In genomic region chr20:57618091-57618765, GRCh38 we compare ENCODE assay signal across 8 cellular contexts. TPM values are rescaled to one million over a fixed set of nuclear protein-coding genes. Genes with fewer than 3 reads are reported as not detected.
DNase-seq lines count a peak whose midpoint lies in the region; TF ChIP-seq lines count a peak whose summit lies in the region.
"Had no signal": no experiment of that assay in that cellular context is flagged by ENCODE, and none has a peak within 500 bp of the region (broad histone marks: within the 10 kb centered on the region; RNA-seq: fewer than 3 reads in every experiment).

No MANE protein-coding gene starts in this region.

- H3K4me3 Mint-ChIP-seq in activated naive CD8-positive, alpha-beta T cell treated with anti-CD3 and anti-CD28 coated beads for 36 hours = peak overlapping the region; percentile 70

- H3K4me3 ChIP-seq in GM12864 (ENCODE audit: low read depth, low read length) = peak overlapping the region; percentile 61
- peak overlapping the region; percentile 65 to 71 for H3K4me3 ChIP-seq in neutrophil (ENCODE audit: low read depth in 1 of 2, low read length in 1 of 2)

- H3K27ac Mint-ChIP-seq in activated naive CD8-positive, alpha-beta T cell treated with anti-CD3 and anti-CD28 coated beads for 36 hours = peak overlapping the region; percentile 93

- H3K36me3 Mint-ChIP-seq in activated naive CD8-positive, alpha-beta T cell treated with anti-CD3 and anti-CD28 coated beads for 36 hours = no peaks in the 10 kb centered on the region

- H3K4me1 ChIP-seq in neutrophil (ENCODE audit: control insufficient read depth in 1 of 2, insufficient read depth in 1 of 2, low read depth in 1 of 2, low read length in 1 of 2) = peaks cover 44 to 52% of the 10 kb centered on the region in 2 experiments

- peak overlapping the region; percentile 95 for H3K27ac ChIP-seq in neutrophil

- peaks cover 54% of the 10 kb centered on the region for H3K4me1 Mint-ChIP-seq in activated naive CD8-positive, alpha-beta T cell treated with anti-CD3 and anti-CD28 coated beads for 36 hours

- H3K27me3 ChIP-seq in neutrophil = peaks cover 7% of the 10 kb centered on the region

- TF ChIP-seq CTCF in GM12864 (IDR thresholded peaks at IDR 0.05; ENCODE audit: low read depth, low read length, missing control alignments) = no peak
- TF ChIP-seq CTCF in neutrophil (IDR thresholded peaks at IDR 0.05) = no peak

- H3K27me3 Mint-ChIP-seq in activated naive CD8-positive, alpha-beta T cell treated with anti-CD3 and anti-CD28 coated beads for 36 hours = no peaks in the 10 kb centered on the region

- no peaks in the 10 kb centered on the region for H3K9me3 Mint-ChIP-seq in activated naive CD8-positive, alpha-beta T cell treated with anti-CD3 and anti-CD28 coated beads for 36 hours

- no peaks in the 10 kb centered on the region for H3K9me3 ChIP-seq in neutrophil

- H3K36me3 ChIP-seq in neutrophil = peaks cover 43% of the 10 kb centered on the region

- DNase-seq in GM12864 (ENCODE audit: low read depth) = no peak
- peak; percentile 60 for DNase-seq in NCI-H146 (lab: John Stamatoyannopoulos, UW)
- peak; percentile 57 for DNase-seq in activated naive CD8-positive, alpha-beta T cell treated with anti-CD3 and anti-CD28 coated beads for 36 hours
- no peak for DNase-seq in NCI-H1105 (lab: John Stamatoyannopoulos, UW)
- no peak for DNase-seq in HCEC 1CT
- no peak for DNase-seq in T1000 (lab: John Stamatoyannopoulos, UW)
- DNase-seq: NCI-H1105 treated with DMSO at 0.1 percent for 48 hours had no signal

RNA-seq across cellular contexts. Expression of gene ZBP1, which starts 2.0 kb away (rescaled TPM):
- 1 to 10 TPM in 1 of 2 experiments, under 1 TPM in 1; 0.68 to 1.2 TPM for total RNA-seq in activated naive CD8-positive, alpha-beta T cell treated with anti-CD3 and anti-CD28 coated beads for 36 hours

RNA-seq across cellular contexts. Expression of gene PCK1, which starts 57.3 kb away (rescaled TPM):
- not detected for total RNA-seq in activated naive CD8-positive, alpha-beta T cell treated with anti-CD3 and anti-CD28 coated beads for 36 hours

Comparison
In these comparisons a context has a peak if more than half of its experiments do, and no peak if none do; other contexts are left out.
1. DNase-seq: peak in NCI-H146 (single experiment) and activated naive CD8-positive, alpha-beta T cell treated with anti-CD3 and anti-CD28 coated beads for 36 hours (single experiment); none in GM12864 (single experiment), NCI-H1105 (single experiment), HCEC 1CT (single experiment) and T1000 (single experiment).